In the genomic region with DNA sequence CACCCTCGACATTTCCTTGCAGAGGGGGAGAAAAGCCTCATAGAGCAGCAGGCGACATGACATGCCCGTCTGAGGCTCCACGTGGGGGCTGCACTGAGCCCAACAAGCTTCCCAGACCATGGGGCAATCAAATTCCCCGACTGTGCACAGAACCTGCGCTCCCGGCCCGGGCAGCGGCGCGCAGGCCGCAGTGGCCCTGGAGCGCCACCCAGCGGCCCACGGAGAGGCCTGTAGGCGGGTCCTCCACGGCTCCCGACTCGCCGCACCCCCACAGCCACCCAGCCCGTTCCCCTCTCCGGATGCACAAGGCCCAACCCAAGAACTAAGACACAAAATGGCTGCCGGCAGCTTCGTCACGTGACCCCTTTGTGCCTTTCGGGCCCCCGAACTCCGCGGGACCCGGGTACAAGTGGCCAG, we compare ENCODE assay signal across 8 cellular contexts. TPM values are rescaled to one million over a fixed set of nuclear protein-coding genes. Genes with fewer than 3 reads are reported as not detected.
DNase-seq lines count a peak whose midpoint lies in the region; ATAC-seq and TF ChIP-seq lines count a peak whose summit lies in the region.

No MANE protein-coding gene starts in this region.

- ATAC-seq in GM21423 (IDR thresholded peaks at IDR 0.05; ENCODE audit: unreplicated experiment): peak; percentile 81
- ATAC-seq in mucosa of descending colon: peak; percentile 95

- H3K9me3 ChIP-seq in HUES48 (ENCODE audit: control insufficient read depth, insufficient read depth, low read length) (no peaks in the 10 kb centered on the region), mucosa of descending colon (no peaks in the 10 kb centered on the region)

- intact Hi-C loops in mucosa of descending colon (cut with DNase I, micrococcal nuclease): loop anchor here (10.0 kb wide), 2 partner anchors 91 to 151 kb away; no protein-coding TSS in a partner anchor

- H3K36me3 ChIP-seq in HUES48 (ENCODE audit: control insufficient read depth, insufficient read depth, low read length) (peaks cover 16% of the 10 kb centered on the region), mucosa of descending colon (ENCODE audit: low read depth) (no peaks in the 10 kb centered on the region)

- DNase-seq in DMS 273 (lab: John Stamatoyannopoulos, UW; ENCODE audit: unreplicated experiment) (peak; percentile 95), NOMO-1 treated with dmso at 0.1 percent for 144 hours (lab: John Stamatoyannopoulos, UW; ENCODE audit: unreplicated experiment) (peak; percentile 92), activated T-cell treated with anti-CD3 and anti-CD28 coated beads for 24 hours (ENCODE audit: low read depth) (peak; percentile 95), epithelial cell of prostate (ENCODE audit: low read depth, low spot score) (peak; percentile 77), mucosa of descending colon (peak; percentile 95 to 98 (median 96))
- peak; percentile 85 to 91 for DNase-seq in stimulated activated CD8-positive, alpha-beta memory T cell treated with anti-CD3 and anti-CD28 coated beads, Interleukin-4, amount 100 ng/mL, for 1 hour (ENCODE audit: low read depth in 2 of 2, low spot score in 1 of 2)

- peak overlapping the region; percentile 100 for H3K4me3 ChIP-seq in HUES48 (ENCODE audit: low read depth, low read length)
- peak overlapping the region; percentile 86 for H3K4me3 ChIP-seq in mucosa of descending colon

- TF ChIP-seq CTCF in mucosa of descending colon (IDR thresholded peaks at IDR 0.05): peak; percentile 97

- H3K27ac ChIP-seq in HUES48 (ENCODE audit: low read depth, low read length) (peak overlapping the region; percentile 100), epithelial cell of prostate (peak overlapping the region; percentile 98)

- peaks cover 34% of the 10 kb centered on the region for H3K4me1 ChIP-seq in HUES48 (ENCODE audit: control insufficient read depth, insufficient read depth, low read length)
- H3K4me1 ChIP-seq in mucosa of descending colon (ENCODE audit: low read depth): peaks cover 36% of the 10 kb centered on the region

- H3K27me3 ChIP-seq in HUES48 (ENCODE audit: control insufficient read depth, insufficient read depth, low read length): no peaks in the 10 kb centered on the region

- peak overlapping the region; percentile 100 for H3K9ac ChIP-seq in HUES48 (ENCODE audit: low read depth, low read length)

RNA-seq across cellular contexts. Expression of a gene that starts 0.8 kb away (rescaled TPM):
- 10 to 100 TPM; 33.7 to 47.9 (median 46.9) TPM for total RNA-seq in mucosa of descending colon

Comparison
In these comparisons a context has a peak if more than half of its experiments do, and no peak if none do; other contexts are left out.
1. Peak in every context shown above with its lines: DNase-seq, ATAC-seq, H3K4me3 ChIP-seq and H3K27ac ChIP-seq.